In genomic region chr2:174667461-174667860, GRCh38 we compare ENCODE assay signal across 1 cellular context.
TF ChIP-seq lines count a peak whose summit lies in the region.

No MANE protein-coding gene starts in this region.

TF ChIP-seq in SK-N-SH, 30 proteins besides CTCF, POLR2A, EP300 and RAD21 (continued from another document):
- no peak for TF ChIP-seq YY1 (IDR thresholded peaks at IDR 0.05; ENCODE audit: low read depth)
- no peak for TF ChIP-seq RFX5 (IDR thresholded peaks at IDR 0.05; ENCODE audit: low read length)
